ENCODE assay signal across 8 cellular contexts in genomic region chr7:135147341-135147898, GRCh38. TPM values are rescaled to one million over a fixed set of nuclear protein-coding genes. Genes with fewer than 3 reads are reported as not detected.
A peak's percentile ranks its signal among the peaks of the same experiment; 100 is the strongest.
DNase-seq lines count a peak whose midpoint lies in the region; ATAC-seq and TF ChIP-seq lines count a peak whose summit lies in the region.

No MANE protein-coding gene starts in this region.

- H3K4me1 ChIP-seq in breast epithelium: no peaks in the 10 kb centered on the region

- no peaks in the 10 kb centered on the region for H3K9me3 ChIP-seq in breast epithelium

- no peak for TF ChIP-seq CTCF in breast epithelium (IDR thresholded peaks at IDR 0.05)

- H3K27me3 ChIP-seq in breast epithelium: no peaks in the 10 kb centered on the region

- DNase-seq in HT1080 (ENCODE audit: low read depth) (peak; percentile 55), breast epithelium (ENCODE audit: low spot score in 2 of 2) (no peak), midbrain (lab: John Stamatoyannopoulos, UW) (peak; percentile 65), inferior parietal cortex (ENCODE audit: extremely low spot score) (no peak), NCI-H748 treated with DMSO at 0.1 percent for 48 hours (lab: John Stamatoyannopoulos, UW) (no peak), NCI-H526 (lab: John Stamatoyannopoulos, UW) (no peak), LoVo (ENCODE audit: low spot score) (no peak)

- intact Hi-C loops in breast epithelium (cut with DNase I; ENCODE audit: low total_unique reads): no loop called here

- H3K4me3 ChIP-seq in breast epithelium: peak overlapping the region; percentile 52 to 65 (median 53)

- H3K36me3 ChIP-seq in breast epithelium: no peaks in the 10 kb centered on the region

- no peak for TF ChIP-seq POLR2A in breast epithelium (IDR thresholded peaks at IDR 0.05)

- ATAC-seq in GM18867 (IDR thresholded peaks at IDR 0.05; ENCODE audit: unreplicated experiment): peak; percentile 16

- H3K27ac ChIP-seq in breast epithelium: peak overlapping the region; percentile 94 to 95

RNA-seq across cellular contexts. Expression of gene TMEM140, which starts 0.5 kb away (rescaled TPM):
- total RNA-seq in HT1080 (2014; rRNA removed; shearing (Covaris generic)): 0.60 and 1.8 TPM in 2 replicates
- polyA plus RNA-seq in HT1080 (2015; cell fraction: cytosol; rRNA removed): 0.09 and 0.42 TPM in 2 replicates
- polyA plus RNA-seq in HT1080 (2015; cell fraction: nucleus; rRNA removed): 0.27 and 0.31 TPM in 2 replicates
- total RNA-seq in breast epithelium: 10 to 100 TPM; 23.1 to 55.7 (median 52.8) TPM

RNA-seq across cellular contexts. Expression of gene CYREN, which starts 23.1 kb away (rescaled TPM):
- total RNA-seq in HT1080 (2014; rRNA removed; shearing (Covaris generic)): 68.0 and 69.9 TPM in 2 replicates
- polyA plus RNA-seq in HT1080 (2015; cell fraction: cytosol; rRNA removed): 43.7 and 44.1 TPM in 2 replicates
- polyA plus RNA-seq in HT1080 (2015; cell fraction: nucleus; rRNA removed): 35.3 and 43.8 TPM in 2 replicates
- 10 to 100 TPM; 36.8 to 41.6 (median 41.6) TPM for total RNA-seq in breast epithelium

Comparison
In these comparisons a context has a peak if more than half of its experiments do, and no peak if none do; other contexts are left out.
1. DNase-seq: peak in HT1080 (single experiment) and midbrain (single experiment); none in breast epithelium (0 of 2), inferior parietal cortex (single experiment), NCI-H748 treated with DMSO at 0.1 percent for 48 hours (single experiment), NCI-H526 (0 of 2) and LoVo (single experiment).